8 cellular contexts compared by ENCODE assay signal in the genomic region with DNA sequence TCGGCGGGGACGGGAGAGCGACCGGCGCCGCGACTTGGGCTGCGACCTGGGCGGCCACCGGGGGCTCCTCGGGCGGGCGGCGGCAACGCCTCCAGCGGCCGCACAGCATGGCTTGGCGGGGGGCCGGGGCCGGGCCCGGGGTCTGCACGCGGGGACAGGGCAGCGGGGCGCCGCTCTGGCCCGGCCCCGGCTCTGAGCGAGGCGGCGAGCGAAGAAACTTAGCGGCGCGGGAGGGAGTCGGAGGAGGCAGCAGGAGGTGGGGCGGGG. TPM values are rescaled to one million over a fixed set of nuclear protein-coding genes. Genes with fewer than 3 reads are reported as not detected.
DNase-seq lines count a peak whose midpoint lies in the region; ATAC-seq and TF ChIP-seq lines count a peak whose summit lies in the region.

A gene with protein sequence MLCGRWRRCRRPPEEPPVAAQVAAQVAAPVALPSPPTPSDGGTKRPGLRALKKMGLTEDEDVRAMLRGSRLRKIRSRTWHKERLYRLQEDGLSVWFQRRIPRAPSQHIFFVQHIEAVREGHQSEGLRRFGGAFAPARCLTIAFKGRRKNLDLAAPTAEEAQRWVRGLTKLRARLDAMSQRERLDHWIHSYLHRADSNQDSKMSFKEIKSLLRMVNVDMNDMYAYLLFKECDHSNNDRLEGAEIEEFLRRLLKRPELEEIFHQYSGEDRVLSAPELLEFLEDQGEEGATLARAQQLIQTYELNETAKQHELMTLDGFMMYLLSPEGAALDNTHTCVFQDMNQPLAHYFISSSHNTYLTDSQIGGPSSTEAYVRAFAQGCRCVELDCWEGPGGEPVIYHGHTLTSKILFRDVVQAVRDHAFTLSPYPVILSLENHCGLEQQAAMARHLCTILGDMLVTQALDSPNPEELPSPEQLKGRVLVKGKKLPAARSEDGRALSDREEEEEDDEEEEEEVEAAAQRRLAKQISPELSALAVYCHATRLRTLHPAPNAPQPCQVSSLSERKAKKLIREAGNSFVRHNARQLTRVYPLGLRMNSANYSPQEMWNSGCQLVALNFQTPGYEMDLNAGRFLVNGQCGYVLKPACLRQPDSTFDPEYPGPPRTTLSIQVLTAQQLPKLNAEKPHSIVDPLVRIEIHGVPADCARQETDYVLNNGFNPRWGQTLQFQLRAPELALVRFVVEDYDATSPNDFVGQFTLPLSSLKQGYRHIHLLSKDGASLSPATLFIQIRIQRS (minus strand): TSS at position 214 of the 267 bp plus-strand sequence. CDS start 105 bp downstream, at position 109.

- no peaks in the 10 kb centered on the region for H3K9me3 ChIP-seq in PC-3 (ENCODE audit: low read length)

- no TSS peak for BruUV-seq in PC-3 (replicated peaks; lab: Mats Ljungman, UMichigan)

- no peaks in the 10 kb centered on the region for H4K20me1 ChIP-seq in PC-3 (ENCODE audit: low read length)

- H3K27ac Mint-ChIP-seq in naive thymus-derived CD8-positive, alpha-beta T cell = peak within 1 kb of the TSS; percentile 29 to 95 (median 92)

- CTCF ChIA-PET in PC-3 (lab: Charles Lee) = interaction anchor here (1.0 kb wide), 1 partner anchor 20 kb away, joined by 9 read pairs; no protein-coding TSS in a partner anchor

- peaks cover 10 to 25% (median 18%) of the 10 kb centered on the region in 4 donors for H3K4me1 Mint-ChIP-seq in naive thymus-derived CD8-positive, alpha-beta T cell

- H3K27me3 ChIP-seq in GM06990 (replicated peaks; ENCODE audit: control insufficient read depth, insufficient read depth, low read length) (no peaks in the 10 kb centered on the region; the same call in none of the 2 replicates), PC-3 (ENCODE audit: low read length) (no peaks in the 10 kb centered on the region)

- DNase-seq in GM06990 (ENCODE audit: extremely low read depth, insufficient read length) (no peak), PC-3 (no peak)
- no peak for DNase-seq in naive thymus-derived CD8-positive, alpha-beta T cell
- no peak for DNase-seq in stimulated activated naive CD4-positive, alpha-beta T cell treated with Interleukin-2 at 50 U/mL for 16 hours (lab: John Stamatoyannopoulos, UW)

- H3K9ac ChIP-seq in PC-3 (ENCODE audit: low read length) = peak within 1 kb of the TSS; percentile 62

- in situ Hi-C loops in endometrial microvascular endothelial cells (cut with HindIII; ENCODE audit: inconsistent ontology term, low pct_unique_long_range_greater_than_20kb, low sequenced_read_pairs) = no loop called here

- H3K36me3 ChIP-seq in GM06990 (ENCODE audit: control insufficient read depth, insufficient read depth, low read length) (no peaks in the 10 kb centered on the region; the same call in 1 of the 2 replicates), PC-3 (ENCODE audit: low read depth, low read length) (no peaks in the 10 kb centered on the region)

- no peaks in the 10 kb centered on the region for H3F3A ChIP-seq in PC-3 (ENCODE audit: low read length, unreplicated experiment)

- H3K4me3 ChIP-seq in GM06990 (replicated peaks; ENCODE audit: low read depth, low read length) (peak within 1 kb of the TSS; percentile 79), PC-3 (ENCODE audit: low read length) (peak within 1 kb of the TSS; percentile 75)

- no peaks in the 10 kb centered on the region for H3K9me3 Mint-ChIP-seq in naive thymus-derived CD8-positive, alpha-beta T cell

- peaks cover 0 to 3% (median 3%) of the 10 kb centered on the region in 5 donors for H3K27me3 Mint-ChIP-seq in naive thymus-derived CD8-positive, alpha-beta T cell

- peak within 1 kb of the TSS; percentile 84 to 94 (median 90) for H3K4me3 Mint-ChIP-seq in naive thymus-derived CD8-positive, alpha-beta T cell

- peaks cover 49% of the 10 kb centered on the region for H3K79me2 ChIP-seq in PC-3 (ENCODE audit: low read length)

- H3K4me1 ChIP-seq in PC-3 (ENCODE audit: insufficient read depth, low read length) = peaks cover 54% of the 10 kb centered on the region

- no peaks in the 10 kb centered on the region for H3K9me2 ChIP-seq in PC-3 (replicated peaks; ENCODE audit: low read length)

- no peaks in the 10 kb centered on the region for H3K36me3 Mint-ChIP-seq in naive thymus-derived CD8-positive, alpha-beta T cell

- no peak for TF ChIP-seq CTCF in GM06990 (IDR thresholded peaks at IDR 0.05; ENCODE audit: insufficient read depth, low read length, poor library complexity, severe bottlenecking)
- no peak for TF ChIP-seq CTCF in PC-3 (conservative IDR thresholded peaks at IDR 0.05; ENCODE audit: low read depth, low read length)

- no peak for ATAC-seq in PC-3
- ATAC-seq in naive thymus-derived CD8-positive, alpha-beta T cell = peak in 1 of 2 donors; percentile 42
- ATAC-seq in HG02938 (IDR thresholded peaks at IDR 0.05; ENCODE audit: unreplicated experiment) = no peak
- no peak for ATAC-seq in HG02610 (IDR thresholded peaks at IDR 0.05; ENCODE audit: unreplicated experiment)
- no peak for ATAC-seq in GM18511 (IDR thresholded peaks at IDR 0.05; ENCODE audit: unreplicated experiment)

- H3K4me2 ChIP-seq in PC-3 (ENCODE audit: low read length) = peak within 1 kb of the TSS; percentile 95

- H3K27ac ChIP-seq in PC-3 (ENCODE audit: low read length) = peak within 1 kb of the TSS; percentile 28

- POLR2A ChIA-PET in PC-3 (lab: Charles Lee; ENCODE audit: unreplicated experiment) = no interaction called here
- POLR2A ChIA-PET in naive thymus-derived CD8-positive, alpha-beta T cell (lab: Charles Lee) = interaction anchor here (7.2 kb wide), 1 partner anchor 16 kb away, joined by 195 read pairs; the partner anchor contains the start of gene HEXIM1

- intact Hi-C loops in PC-3 (cut with micrococcal nuclease) = loop anchor here (1.0 to 10.0 kb wide), 5 partner anchors 39 to 210 kb away; partner anchors contain the start of genes MAP3K14 and NMT1

- peak within 1 kb of the TSS; percentile 81 for H2AFZ ChIP-seq in PC-3 (ENCODE audit: low read length)

RNA-seq across cellular contexts. Expression of the gene that starts here (rescaled TPM):
- total RNA-seq in PC-3 (2014; rRNA removed) (35.1 and 55.3 TPM in 2 replicates), endometrial microvascular endothelial cells (ENCODE audit: inconsistent ontology term) (16.2 TPM)
- total RNA-seq in naive thymus-derived CD8-positive, alpha-beta T cell = 1 to 10 TPM; 1.6 to 4.0 TPM
- under 1 TPM; 0.35 to 0.65 (median 0.56) TPM for polyA plus RNA-seq in naive thymus-derived CD8-positive, alpha-beta T cell
